ENCODE assay signal across 8 cellular contexts in the genomic region with DNA sequence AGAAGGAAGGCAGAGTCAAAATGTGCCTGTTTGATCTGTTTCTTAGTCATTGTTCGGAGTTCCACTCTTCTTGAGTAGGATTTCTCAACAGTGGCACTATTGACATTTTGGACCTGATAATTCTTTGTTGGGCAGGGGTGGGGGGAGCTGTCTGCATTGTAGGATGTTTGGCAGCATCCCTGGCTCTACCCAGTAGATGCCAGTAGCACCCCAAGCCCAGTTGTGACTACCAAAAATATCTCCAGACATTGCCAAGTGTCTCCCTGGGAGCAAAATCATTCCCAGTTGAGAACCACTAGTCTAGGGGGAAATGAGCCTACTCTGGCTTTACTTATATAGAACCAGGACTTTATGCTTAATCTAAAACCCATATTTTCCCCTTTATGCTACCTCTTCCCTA. TPM values are rescaled to one million over a fixed set of nuclear protein-coding genes. Genes with fewer than 3 reads are reported as not detected.
DNase-seq lines count a peak whose midpoint lies in the region; ATAC-seq, FAIRE-seq and TF ChIP-seq lines count a peak whose summit lies in the region.

No MANE protein-coding gene starts in this region.

- H2BK5ac ChIP-seq in IMR-90 (ENCODE audit: low read depth, low read length, poor library complexity, severe bottlenecking) = peak overlapping the region; percentile 36

- peak overlapping the region; percentile 86 for H3K4me3 Mint-ChIP-seq in central memory CD8-positive, alpha-beta T cell
- peak overlapping the region; percentile 90 to 99 (median 96) for H3K4me3 Mint-ChIP-seq in naive B cell

- TF ChIP-seq POLR2A in A549 (IDR thresholded peaks at IDR 0.05; ENCODE audit: low read length) = no peak
- no peak for TF ChIP-seq POLR2A in IMR-90 (IDR thresholded peaks at IDR 0.05; ENCODE audit: low read depth, low read length)

- H3K9me3 ChIP-seq in A549 = no peaks in the 10 kb centered on the region
- H3K9me3 ChIP-seq in IMR-90 (ENCODE audit: control insufficient read depth, insufficient read depth, low read length) = no peaks in the 10 kb centered on the region

- H3K4me1 Mint-ChIP-seq in central memory CD8-positive, alpha-beta T cell = peaks cover 36% of the 10 kb centered on the region
- H3K4me1 Mint-ChIP-seq in naive B cell = peaks cover 23 to 41% (median 28%) of the 10 kb centered on the region in 3 donors

- POLR2A ChIA-PET in A549 (lab: Yijun Ruan, JAX) = no interaction called here
- POLR2A ChIA-PET in IMR-90 (lab: Charles Lee; ENCODE audit: unreplicated experiment) = no interaction called here

- no peak for FAIRE-seq in A549 (lab: Jason Lieb, UNC)

- 9% methylated on average over 1 of the region's 1 CpG for WGBS in A549 (ENCODE audit: missing lambda C conversion rate)
- no CpG with 5 or more reads among the region's 1 CpG for WGBS in IMR-90 (ENCODE audit: extremely low coverage in 2 of 2, insufficient read length in 1 of 2), 2 experiments

- H3K27ac Mint-ChIP-seq in central memory CD8-positive, alpha-beta T cell (ENCODE audit: low read depth) = peak overlapping the region; percentile 93
- H3K27ac Mint-ChIP-seq in naive B cell = peak overlapping the region in 5 of 6 donors; percentile 87 to 98 (median 96)

- peaks cover 13% of the 10 kb centered on the region; the same call in 1 of the 2 replicates for H3K9me1 ChIP-seq in IMR-90 (ENCODE audit: insufficient read depth, low read length)

- 0 out of 2 replicates have a peak overlapping the region, but pooled peaks have one; percentile 43 for H3K14ac ChIP-seq in IMR-90 (replicated peaks; ENCODE audit: low read depth, low read length)

- no peak overlapping the region for H4K5ac ChIP-seq in IMR-90 (ENCODE audit: low read depth, low read length)

- H3K4me2 ChIP-seq in A549 (peak overlapping the region; percentile 98), IMR-90 (ENCODE audit: low read depth, low read length) (peak overlapping the region; percentile 96)

- H3K79me1 ChIP-seq in IMR-90 (ENCODE audit: low read depth in 1 of 2, low read length in 2 of 2) = peaks cover 12 to 36% of the 10 kb centered on the region in 2 experiments

- intact Hi-C loops in IMR-90 (cut with micrococcal nuclease) = no loop called here

- peak overlapping the region; percentile 89; the same call in 1 of the 2 replicates for H3K9ac ChIP-seq in IMR-90 (ENCODE audit: low read depth, low read length)

- DNase-seq in A549 (ENCODE audit: low read depth in 1 of 2, low spot score in 1 of 2) = no peak
- no peak for DNase-seq in IMR-90
- DNase-seq in central memory CD8-positive, alpha-beta T cell (ENCODE audit: low spot score in 2 of 2) = no peak
- no peak for DNase-seq in naive B cell
- DNase-seq in NCI-H2227 treated with DMSO at 0.1 percent for 48 hours (lab: John Stamatoyannopoulos, UW) = no peak
- DNase-seq in NCI-H1105 treated with DMSO at 0.1 percent for 48 hours (lab: John Stamatoyannopoulos, UW) = no peak
- no peak for DNase-seq in NCI-H510A treated with DMSO at 0.1 percent for 48 hours (lab: John Stamatoyannopoulos, UW)

- dilution Hi-C loops in IMR-90 (cut with HindIII; ENCODE audit: low sequenced_read_pairs, unreplicated experiment) = no loop called here

- H3K18ac ChIP-seq in IMR-90 (ENCODE audit: low read depth, low read length) = no peak overlapping the region

- H3K27ac ChIP-seq in A549 (peak overlapping the region; percentile 85 to 92), IMR-90 (ENCODE audit: insufficient read depth, low read length) (peak overlapping the region; percentile 89)

- no peak for TF ChIP-seq RAD21 in A549 (conservative IDR thresholded peaks at IDR 0.05 in 1 of 2, IDR thresholded peaks at IDR 0.05 in 1 of 2)
- TF ChIP-seq RAD21 in IMR-90 (IDR thresholded peaks at IDR 0.05; ENCODE audit: low read length) = no peak

- H3K4ac ChIP-seq in IMR-90 (ENCODE audit: low read depth, low read length) = peak overlapping the region; percentile 98

- ATAC-seq in A549 (peak in 1 of 2 experiments; percentile 2; a peak in 3 of 6 replicates), IMR-90 (ENCODE audit: low read depth) (no peak), naive B cell (ENCODE audit: low read depth in 2 of 2) (no peak), GM21717 (IDR thresholded peaks at IDR 0.05; ENCODE audit: unreplicated experiment) (no peak)
- no peak for ATAC-seq in central memory CD8-positive, alpha-beta T cell (replicated peaks; ENCODE audit: extremely low read depth, poor library complexity, severe bottlenecking)

- no peak overlapping the region for H2BK20ac ChIP-seq in IMR-90 (ENCODE audit: low read depth, low read length)

- H2BK120ac ChIP-seq in IMR-90 (ENCODE audit: low read depth, low read length) = no peak overlapping the region

- H3K36me3 Mint-ChIP-seq in central memory CD8-positive, alpha-beta T cell (ENCODE audit: insufficient read depth) = peaks cover 22% of the 10 kb centered on the region
- no peaks in the 10 kb centered on the region for H3K36me3 Mint-ChIP-seq in naive B cell

- no peaks in the 10 kb centered on the region for H3K27me3 Mint-ChIP-seq in central memory CD8-positive, alpha-beta T cell
- no peaks in the 10 kb centered on the region for H3K27me3 Mint-ChIP-seq in naive B cell

- H3K27me3 ChIP-seq in IMR-90 (ENCODE audit: control insufficient read depth, insufficient read depth, low read length) = no peaks in the 10 kb centered on the region

- H3K36me3 ChIP-seq in IMR-90 (ENCODE audit: control insufficient read depth, insufficient read depth, low read length) = peaks cover 8% of the 10 kb centered on the region; the same call in 1 of the 2 replicates

- peak overlapping the region; percentile 94 for H2AK9ac ChIP-seq in IMR-90 (replicated peaks; ENCODE audit: low read depth, low read length, poor library complexity)

- peaks cover 15% of the 10 kb centered on the region for H3K4me1 ChIP-seq in A549
- H3K4me1 ChIP-seq in IMR-90 (ENCODE audit: control insufficient read depth, insufficient read depth, low read length) = peaks cover 8% of the 10 kb centered on the region

- H4K91ac ChIP-seq in IMR-90 (ENCODE audit: insufficient read depth, low read depth, low read length) = no peak overlapping the region

- TF ChIP-seq CTCF in A549 (IDR thresholded peaks at IDR 0.05) (no peak), IMR-90 (conservative IDR thresholded peaks at IDR 0.05; ENCODE audit: low read depth, low read length) (no peak)

- H2BK15ac ChIP-seq in IMR-90 (ENCODE audit: low read depth, low read length) = no peak overlapping the region

- H3K4me3 ChIP-seq in A549 = peak overlapping the region; percentile 90
- peak overlapping the region; percentile 89; the same call in 1 of the 2 replicates for H3K4me3 ChIP-seq in IMR-90 (ENCODE audit: insufficient read depth, low read depth, low read length)

- no TSS peak for BruUV-seq in IMR-90 (replicated peaks; lab: Mats Ljungman, UMichigan)

- H4K20me1 ChIP-seq in IMR-90 (ENCODE audit: insufficient read depth, low read length) = peaks cover 4% of the 10 kb centered on the region; the same call in 1 of the 2 replicates

- H4K8ac ChIP-seq in IMR-90 (ENCODE audit: low read depth in 2 of 2, low read length in 2 of 2) = peak overlapping the region; percentile 75 to 99; a peak in 3 of 4 replicates

- H2AFZ ChIP-seq in IMR-90 (replicated peaks; ENCODE audit: low read length, poor library complexity) = peak overlapping the region; percentile 96

- H2AK5ac ChIP-seq in IMR-90 (ENCODE audit: low read depth, low read length) = peak overlapping the region; percentile 92; the same call in 1 of the 2 replicates

- no peaks in the 10 kb centered on the region for H3K9me3 Mint-ChIP-seq in central memory CD8-positive, alpha-beta T cell
- no peaks in the 10 kb centered on the region for H3K9me3 Mint-ChIP-seq in naive B cell

- in situ Hi-C loops in IMR-90 (cut with MboI; ENCODE audit: low sequenced_read_pairs) = no loop called here

- peak overlapping the region; percentile 98; the same call in 1 of the 2 replicates for H3K23ac ChIP-seq in IMR-90 (ENCODE audit: low read depth, low read length)

- TF ChIP-seq EP300 in A549 (IDR thresholded peaks at IDR 0.05) = no peak

- H3K56ac ChIP-seq in IMR-90 (ENCODE audit: extremely low read depth, insufficient read depth, low read length) = no peak overlapping the region

- CTCF ChIA-PET in A549 (lab: Yijun Ruan, JAX) = interaction anchor here (1.3 to 3.7 kb wide), 4 partner anchors 19 to 199 kb away, joined by 3 to 12 read pairs (median 6); no protein-coding TSS in a partner anchor
- CTCF ChIA-PET in IMR-90 (lab: Yijun Ruan, JAX) = interaction anchor here (0.6 kb wide), 1 partner anchor 550 kb away, joined by 3 read pairs; a partner anchor contains a TSS

RNA-seq across cellular contexts. Expression of a gene that starts 1.1 kb away (rescaled TPM):
- polyA plus RNA-seq in A549 (2011; rRNA removed) (10.3 and 11.0 TPM in 2 replicates), A549 (2017; fragmentation: RNase III; extraction: RNeasy Plus Mini Kit Qiagen cat#74134 plus additional on column Dnase treatment) (16.1 to 17.8 TPM (median 16.4 TPM) in 3 replicates), IMR-90 (2012; rRNA removed) (12.3 and 13.3 TPM in 2 replicates), naive B cell (ENCODE audit: low read depth in 6 of 6) (10 to 100 TPM in 1 of 6 donors, 1 to 10 TPM in 5; 6.5 to 12.9 (median 8.4) TPM)
- 15.2 and 17.5 TPM in 2 replicates for polyA plus RNA-seq in A549 (2012; cell fraction: cytosol; rRNA removed)
- 15.6 and 17.4 TPM in 2 replicates for polyA plus RNA-seq in A549 (2012; cell fraction: nucleus; rRNA removed)
- polyA minus RNA-seq in A549 (2011; rRNA and poly(A)+ RNA removed) = 17.8 and 20.6 TPM in 2 replicates
- 15.8 and 18.1 TPM in 2 replicates for total RNA-seq in IMR-90 (2012; rRNA removed)
- polyA plus RNA-seq in IMR-90 (2012; cell fraction: cytosol; rRNA removed) = 14.6 and 15.6 TPM in 2 replicates
- 15.7 and 18.9 TPM in 2 replicates for polyA plus RNA-seq in IMR-90 (2012; cell fraction: nucleus; rRNA removed; ENCODE audit: low replicate concordance)

RNA-seq across cellular contexts. Expression of a gene that starts 53.6 kb away (rescaled TPM):
- not detected in 2 replicates for polyA plus RNA-seq in A549 (2011; rRNA removed)
- polyA plus RNA-seq in A549 (2012; cell fraction: cytosol; rRNA removed) = 0.08 TPM in 2 replicates
- polyA plus RNA-seq in A549 (2012; cell fraction: nucleus; rRNA removed) = 0.40 and 0.44 TPM in 2 replicates
- polyA plus RNA-seq in A549 (2017; fragmentation: RNase III; extraction: RNeasy Plus Mini Kit Qiagen cat#74134 plus additional on column Dnase treatment) = 0.05 to 0.21 TPM (median 0.06 TPM) in 3 replicates
- polyA minus RNA-seq in A549 (2011; rRNA and poly(A)+ RNA removed) = not detected in 2 replicates
- 0.28 and 0.54 TPM in 2 replicates for total RNA-seq in IMR-90 (2012; rRNA removed)
- 0.63 and 0.70 TPM in 2 replicates for polyA plus RNA-seq in IMR-90 (2012; rRNA removed)
- polyA plus RNA-seq in IMR-90 (2012; cell fraction: cytosol; rRNA removed) = 1.00 and 1.9 TPM in 2 replicates
- polyA plus RNA-seq in IMR-90 (2012; cell fraction: nucleus; rRNA removed; ENCODE audit: low replicate concordance) = 1.9 and 3.9 TPM in 2 replicates
- 10 to 100 TPM; 10.3 to 12.5 (median 11.1) TPM for polyA plus RNA-seq in naive B cell (ENCODE audit: low read depth in 6 of 6)

RNA-seq across cellular contexts. Expression of a gene that starts 53.7 kb away (rescaled TPM):
- 4.0 and 4.3 TPM in 2 replicates for polyA plus RNA-seq in A549 (2011; rRNA removed)
- 13.5 and 14.0 TPM in 2 replicates for polyA plus RNA-seq in A549 (2012; cell fraction: cytosol; rRNA removed)
- polyA plus RNA-seq in A549 (2012; cell fraction: nucleus; rRNA removed) = 23.0 and 32.4 TPM in 2 replicates
- polyA plus RNA-seq in A549 (2017; fragmentation: RNase III; extraction: RNeasy Plus Mini Kit Qiagen cat#74134 plus additional on column Dnase treatment) = 11.1 to 12.6 TPM (median 12.2 TPM) in 3 replicates
- 2.7 and 5.0 TPM in 2 replicates for polyA minus RNA-seq in A549 (2011; rRNA and poly(A)+ RNA removed)
- total RNA-seq in IMR-90 (2012; rRNA removed) = 2.9 and 3.1 TPM in 2 replicates
- 6.3 and 7.8 TPM in 2 replicates for polyA plus RNA-seq in IMR-90 (2012; rRNA removed)
- polyA plus RNA-seq in IMR-90 (2012; cell fraction: cytosol; rRNA removed) = 3.9 and 8.2 TPM in 2 replicates
- polyA plus RNA-seq in IMR-90 (2012; cell fraction: nucleus; rRNA removed; ENCODE audit: low replicate concordance) = 20.0 and 44.8 TPM in 2 replicates
- polyA plus RNA-seq in naive B cell (ENCODE audit: low read depth in 6 of 6) = 1 to 10 TPM in 5 of 6 donors, not detected in 1; 1.2 to 2.6 (median 2.2) TPM

RNA-seq across cellular contexts. Expression of a gene that starts 59.5 kb away (rescaled TPM):
- polyA plus RNA-seq in A549 (2011; rRNA removed) (1.7 and 1.8 TPM in 2 replicates), A549 (2017; fragmentation: RNase III; extraction: RNeasy Plus Mini Kit Qiagen cat#74134 plus additional on column Dnase treatment) (1.4 to 2.2 TPM (median 1.9 TPM) in 3 replicates), IMR-90 (2012; rRNA removed) (0.55 and 0.65 TPM in 2 replicates), naive B cell (ENCODE audit: low read depth in 6 of 6) (10 to 100 TPM; 12.0 to 23.7 (median 16.1) TPM)
- 3.2 and 3.6 TPM in 2 replicates for polyA plus RNA-seq in A549 (2012; cell fraction: cytosol; rRNA removed)
- 1.3 and 2.2 TPM in 2 replicates for polyA plus RNA-seq in A549 (2012; cell fraction: nucleus; rRNA removed)
- 1.2 and 2.5 TPM in 2 replicates for polyA minus RNA-seq in A549 (2011; rRNA and poly(A)+ RNA removed)
- 0.28 and 0.36 TPM in 2 replicates for total RNA-seq in IMR-90 (2012; rRNA removed)
- polyA plus RNA-seq in IMR-90 (2012; cell fraction: cytosol; rRNA removed) = 0.82 and 0.94 TPM in 2 replicates
- polyA plus RNA-seq in IMR-90 (2012; cell fraction: nucleus; rRNA removed; ENCODE audit: low replicate concordance) = 0.32 and 0.49 TPM in 2 replicates
